ENCODE assay signal across 20 cellular contexts in genomic region chr15:95394186-95395067, GRCh38.
DNase-seq lines count a peak whose midpoint lies in the region; ATAC-seq, FAIRE-seq and TF ChIP-seq lines count a peak whose summit lies in the region.
"Had no signal": no experiment of that assay in that cellular context is flagged by ENCODE, and none has a peak within 500 bp of the region (broad histone marks: within the 10 kb centered on the region; RNA-seq: fewer than 3 reads in every experiment).

No MANE protein-coding gene starts in this region.

- H3K4me1 ChIP-seq in endothelial cell of umbilical vein (ENCODE audit: control insufficient read depth, extremely low read depth, insufficient read depth, low read length) (peaks cover 13% of the 10 kb centered on the region), upper lobe of right lung (no peaks in the 10 kb centered on the region), thyroid gland (no peaks in the 10 kb centered on the region)
- H3K4me1 ChIP-seq: heart right ventricle, lower lobe of right lung had no signal

- intact Hi-C loops in endothelial cell of umbilical vein (cut with micrococcal nuclease) = no loop called here
- intact Hi-C loops in upper lobe of right lung (cut with DNase I) = no loop called here
- intact Hi-C loops in thyroid gland (cut with DNase I) = no loop called here

- no peaks in the 10 kb centered on the region for H3K9me1 ChIP-seq in endothelial cell of umbilical vein (replicated peaks; ENCODE audit: control insufficient read depth, extremely low read depth, insufficient read depth, low read length)

- BruUV-seq in endothelial cell of umbilical vein (replicated peaks; lab: Mats Ljungman, UMichigan) = no TSS peak

- H3K27me3 Mint-ChIP-seq in mesothelial cell of epicardium (ENCODE audit: low read depth) = no peaks in the 10 kb centered on the region

- H4K20me1 ChIP-seq in endothelial cell of umbilical vein (replicated peaks; ENCODE audit: control insufficient read depth, extremely low read depth, insufficient read depth, low read length) = no peaks in the 10 kb centered on the region

- H3K4me1 Mint-ChIP-seq in mesothelial cell of epicardium = peaks cover 18% of the 10 kb centered on the region

- H3K4me3 Mint-ChIP-seq in mesothelial cell of epicardium = no peak overlapping the region

- H3K36me3 ChIP-seq in endothelial cell of umbilical vein (ENCODE audit: control insufficient read depth in 2 of 2, extremely low read depth in 1 of 2, insufficient read depth in 2 of 2, low read length in 2 of 2) (no peaks in the 10 kb centered on the region), upper lobe of right lung (no peaks in the 10 kb centered on the region), thyroid gland (no peaks in the 10 kb centered on the region)
- H3K36me3 ChIP-seq: heart right ventricle, lower lobe of right lung had no signal

- ATAC-seq in upper lobe of right lung (no peak), GM18505 (IDR thresholded peaks at IDR 0.05; ENCODE audit: unreplicated experiment) (no peak), HG03045 (IDR thresholded peaks at IDR 0.05; ENCODE audit: unreplicated experiment) (no peak)
- ATAC-seq: GM12878, heart right ventricle, lower lobe of right lung, PC-3 had no signal

- H3K27ac ChIP-seq in endothelial cell of umbilical vein (ENCODE audit: insufficient read depth, low read depth, low read length) (peak overlapping the region; percentile 68), upper lobe of right lung (peak overlapping the region; percentile 19), thyroid gland (peak overlapping the region in 1 of 3 donors; percentile 30)
- H3K27ac ChIP-seq: C4-2B, lower lobe of right lung, VCaP had no signal

- H3K9me3 Mint-ChIP-seq in mesothelial cell of epicardium = peaks cover 27% of the 10 kb centered on the region

- DNase-seq in NCI-H226 (peak; percentile 41), endothelial cell of umbilical vein (ENCODE audit: low read depth, low spot score) (peak; percentile 71), mesothelial cell of epicardium (ENCODE audit: low spot score in 2 of 2, unreplicated experiment in 2 of 2) (no peak), upper lobe of right lung (no peak), thyroid gland (no peak)
- DNase-seq: activated gamma-delta T cell, heart right ventricle, Karpas-422, lower lobe of right lung, NCI-H1694, NCI-H524 treated with DMSO at 0.1 percent for 48 hours, occipital lobe, PC-3, substantia nigra had no signal

- H3K36me3 Mint-ChIP-seq in mesothelial cell of epicardium = peaks cover 8% of the 10 kb centered on the region

- POLR2A ChIA-PET in endothelial cell of umbilical vein (lab: Charles Lee) = no interaction called here

- CTCF ChIA-PET in endothelial cell of umbilical vein (lab: Charles Lee) = interaction anchor here (1.0 kb wide), 2 partner anchors 11 to 20 kb away, joined by 3 to 4 read pairs; no protein-coding TSS in a partner anchor

- peak overlapping the region; percentile 74 for H3K9ac ChIP-seq in endothelial cell of umbilical vein (replicated peaks; ENCODE audit: extremely low read depth, insufficient read depth, low read length)

- dilution Hi-C loops in endothelial cell of umbilical vein (cut with MboI; ENCODE audit: extremely low pct_ligation_motif_present, low sequenced_read_pairs) = no loop called here

- H3K4me3 ChIP-seq in endothelial cell of umbilical vein (replicated peaks in 1 of 3; ENCODE audit: insufficient read depth in 1 of 3, low read depth in 1 of 3, low read length in 3 of 3) (peak overlapping the region in 1 of 3 experiments; percentile 21), upper lobe of right lung (no peak overlapping the region), thyroid gland (replicated peaks in 1 of 3) (no peak overlapping the region)
- H3K4me3 ChIP-seq: GM12878, heart right ventricle, lower lobe of right lung had no signal

- no peaks in the 10 kb centered on the region for H3K9me3 ChIP-seq in endothelial cell of umbilical vein (replicated peaks; ENCODE audit: control insufficient read depth, insufficient read depth, low read length)
- no peaks in the 10 kb centered on the region for H3K9me3 ChIP-seq in upper lobe of right lung
- H3K9me3 ChIP-seq in thyroid gland = no peaks in the 10 kb centered on the region
- H3K9me3 ChIP-seq: lower lobe of right lung had no signal

- H3K27me3 ChIP-seq in endothelial cell of umbilical vein (ENCODE audit: control insufficient read depth in 2 of 2, insufficient read depth in 2 of 2, low read length in 2 of 2) (no peaks in the 10 kb centered on the region), upper lobe of right lung (no peaks in the 10 kb centered on the region), thyroid gland (no peaks in the 10 kb centered on the region)
- H3K27me3 ChIP-seq: heart right ventricle had no signal

- TF ChIP-seq CTCF in endothelial cell of umbilical vein (IDR thresholded peaks at IDR 0.05; ENCODE audit: extremely low read depth in 1 of 2, insufficient read depth in 1 of 2, low read depth in 1 of 2, low read length in 2 of 2) = no peak
- TF ChIP-seq CTCF in mesothelial cell of epicardium (IDR thresholded peaks at IDR 0.05; ENCODE audit: unreplicated experiment) = no peak
- TF ChIP-seq CTCF in upper lobe of right lung (IDR thresholded peaks at IDR 0.05) = no peak
- TF ChIP-seq CTCF in thyroid gland (IDR thresholded peaks at IDR 0.05) = no peak

- FAIRE-seq in endothelial cell of umbilical vein (lab: Jason Lieb, UNC) = peak; percentile 43
- FAIRE-seq: bronchial epithelial cell, GM12878 had no signal

- no peaks in the 10 kb centered on the region for H3K79me2 ChIP-seq in endothelial cell of umbilical vein (ENCODE audit: control insufficient read depth, insufficient read depth, low read length)

- H2AFZ ChIP-seq in endothelial cell of umbilical vein (ENCODE audit: low read depth, low read length) = peak overlapping the region; percentile 97

- WGBS in thyroid gland, 2 donors = 60 to 61% methylated on average over 8 of the region's 8 CpGs

- H3K4me2 ChIP-seq in endothelial cell of umbilical vein (ENCODE audit: insufficient read depth, low read length) = peak overlapping the region; percentile 86

- TF ChIP-seq POLR2A in endothelial cell of umbilical vein (IDR thresholded peaks at IDR 0.05; ENCODE audit: low read depth, low read length) (no peak), GM18505 (IDR thresholded peaks at IDR 0.05; ENCODE audit: borderline replicate concordance, extremely low read depth, insufficient read depth, insufficient read length) (no peak), thyroid gland (IDR thresholded peaks at IDR 0.05) (no peak)

- H3K27ac Mint-ChIP-seq in mesothelial cell of epicardium = peak overlapping the region; percentile 87

TF ChIP-seq in endothelial cell of umbilical vein, 7 proteins besides CTCF, POLR2A, EP300 and RAD21:
- TF ChIP-seq FOS (IDR thresholded peaks at IDR 0.05; ENCODE audit: borderline replicate concordance, insufficient read depth, low read length) (peak; percentile 56), JUN (IDR thresholded peaks at IDR 0.05; ENCODE audit: borderline replicate concordance, insufficient read depth, insufficient read length, low read depth) (peak; percentile 32), GATA2 (IDR thresholded peaks at IDR 0.05; ENCODE audit: insufficient read depth, insufficient read length, low read depth, low read length) (no peak)
TF ChIP-seq in endothelial cell of umbilical vein: peak in this region for 2.

Comparison
In these comparisons a context has a peak if more than half of its experiments do, and no peak if none do; other contexts are left out.
1. DNase-seq: peak in NCI-H226 (single experiment) and endothelial cell of umbilical vein (single experiment); none in mesothelial cell of epicardium (0 of 2), upper lobe of right lung (single experiment) and thyroid gland (0 of 2).